Comparison of ENCODE assay signal across 24 cellular contexts in the genomic region with DNA sequence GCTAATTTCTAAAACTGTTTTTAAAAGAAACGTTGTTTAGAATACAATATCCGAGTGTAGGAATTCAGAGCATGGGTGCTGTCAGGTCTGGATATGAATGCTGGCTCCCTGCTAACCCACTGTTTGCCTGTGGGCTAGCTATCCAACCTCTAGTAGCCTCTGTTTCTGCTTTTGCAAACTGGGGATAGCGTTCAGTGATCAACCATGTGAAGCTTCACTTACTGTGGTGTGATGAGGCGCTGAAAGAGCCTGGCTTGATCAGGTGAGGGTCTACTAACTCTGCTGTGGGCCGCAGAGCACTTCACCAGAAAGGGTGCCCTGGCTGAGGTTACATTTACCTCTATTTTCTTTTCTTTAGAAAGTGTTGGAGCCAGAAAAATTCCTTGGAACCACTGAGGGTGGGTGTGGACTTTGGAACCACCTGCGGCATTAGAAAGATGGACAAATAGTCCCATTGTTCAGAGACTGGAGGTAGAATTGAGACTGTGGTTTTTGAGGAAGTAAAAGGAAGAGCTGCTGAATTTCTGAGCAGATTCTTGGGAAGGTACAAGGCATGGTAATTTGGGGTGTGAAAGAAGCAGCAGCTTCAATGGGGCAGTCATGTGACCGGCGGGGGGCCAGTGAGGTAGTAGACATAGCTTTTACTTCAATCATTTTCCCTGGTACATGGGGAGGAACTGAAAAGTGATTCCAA. TPM values are rescaled to one million over a fixed set of nuclear protein-coding genes. Genes with fewer than 3 reads are reported as not detected.
DNase-seq lines count a peak whose midpoint lies in the region; ATAC-seq and TF ChIP-seq lines count a peak whose summit lies in the region.
"Had no signal": no experiment of that assay in that cellular context is flagged by ENCODE, and none has a peak within 500 bp of the region (broad histone marks: within the 10 kb centered on the region; RNA-seq: fewer than 3 reads in every experiment).

No MANE protein-coding gene starts in this region.

- H3K27me3 ChIP-seq in Caco-2 (replicated peaks; ENCODE audit: control insufficient read depth, insufficient read depth, low read length), result no peaks in the 10 kb centered on the region

- CTCF ChIA-PET in Caco-2 (lab: Charles Lee), result interaction anchor here (1.0 kb wide), 1 partner anchor 74 kb away, joined by 3 read pairs; no protein-coding TSS in a partner anchor

- H3K27me3 Mint-ChIP-seq in CD14-positive monocyte (ENCODE audit: low read depth in 3 of 3) (no peaks in the 10 kb centered on the region), Caco-2 (ENCODE audit: insufficient read depth, unreplicated experiment) (no peaks in the 10 kb centered on the region), memory B cell (no peaks in the 10 kb centered on the region)
- H3K27me3 Mint-ChIP-seq: activated naive CD8-positive, alpha-beta T cell treated with anti-CD3 and anti-CD28 coated beads, Interleukin-2, amount 10 ng/mL, durations not matched to agents 7 days and 5 days; T-cell had no signal

- H3K4me1 ChIP-seq in Caco-2, result peaks cover 53% of the 10 kb centered on the region
- H3K4me1 ChIP-seq: left ventricle myocardium inferior had no signal

- H3K36me3 Mint-ChIP-seq in CD14-positive monocyte (peaks cover 33 to 38% of the 10 kb centered on the region in 2 donors), Caco-2 (ENCODE audit: insufficient read depth, unreplicated experiment) (no peaks in the 10 kb centered on the region), memory B cell (peaks cover 15% of the 10 kb centered on the region)

- H3K4me1 Mint-ChIP-seq in CD14-positive monocyte, result peaks cover 28% of the 10 kb centered on the region
- peaks cover 24% of the 10 kb centered on the region for H3K4me1 Mint-ChIP-seq in Caco-2 (ENCODE audit: low read depth, unreplicated experiment)
- H3K4me1 Mint-ChIP-seq in memory B cell, result peaks cover 37% of the 10 kb centered on the region
- H3K4me1 Mint-ChIP-seq: neural crest cell had no signal

- no peak overlapping the region for H3K4me3 ChIP-seq in Caco-2 (ENCODE audit: low read depth, low read length)
- H3K4me3 ChIP-seq: GM23248, left ventricle myocardium inferior had no signal

- intact Hi-C loops in CD14-positive monocyte (cut with micrococcal nuclease), result no loop called here
- intact Hi-C loops in Caco-2 (cut with micrococcal nuclease; ENCODE audit: unreplicated experiment), result no loop called here

- no peaks in the 10 kb centered on the region for H3K9me3 Mint-ChIP-seq in CD14-positive monocyte
- no peaks in the 10 kb centered on the region for H3K9me3 Mint-ChIP-seq in Caco-2 (ENCODE audit: unreplicated experiment)
- no peaks in the 10 kb centered on the region for H3K9me3 Mint-ChIP-seq in memory B cell
- H3K9me3 Mint-ChIP-seq: activated naive CD8-positive, alpha-beta T cell treated with anti-CD3 and anti-CD28 coated beads, Interleukin-2, amount 10 ng/mL, durations not matched to agents 7 days and 5 days; neural crest cell; T-cell had no signal

- POLR2A ChIA-PET in Caco-2 (lab: Charles Lee), result interaction anchor here (0.6 to 1.0 kb wide), 3 partner anchors 10 to 942 kb away, joined by 3 to 4 read pairs (median 3); a partner anchor contains a TSS

- no TSS peak for BruUV-seq in Caco-2 (replicated peaks; lab: Mats Ljungman, UMichigan)

- H3K27ac Mint-ChIP-seq in CD14-positive monocyte (peak overlapping the region in 4 of 7 donors; percentile 1 to 54 (median 31)), Caco-2 (ENCODE audit: unreplicated experiment) (peak overlapping the region; percentile 44), memory B cell (peak overlapping the region; percentile 80)
- H3K27ac Mint-ChIP-seq: activated naive CD8-positive, alpha-beta T cell treated with anti-CD3 and anti-CD28 coated beads, Interleukin-2, amount 10 ng/mL, durations not matched to agents 7 days and 5 days had no signal

- no peaks in the 10 kb centered on the region for H3K9me3 ChIP-seq in Caco-2
- H3K9me3 ChIP-seq: left ventricle myocardium inferior had no signal

- ATAC-seq in memory B cell (ENCODE audit: low read depth), result no peak
- ATAC-seq: T-cell had no signal

- no peak for TF ChIP-seq CTCF in CD14-positive monocyte (IDR thresholded peaks at IDR 0.05)
- no peak for TF ChIP-seq CTCF in Caco-2 (IDR thresholded peaks at IDR 0.05; ENCODE audit: insufficient read depth in 1 of 2, low read depth in 1 of 2, low read length in 1 of 2, severe bottlenecking in 1 of 2, unreplicated experiment in 1 of 2)

- DNase-seq in CD14-positive monocyte (ENCODE audit: low spot score), result no peak
- no peak for DNase-seq in Caco-2
- peak; percentile 41 for DNase-seq in SW480 (ENCODE audit: low spot score)
- DNase-seq in memory B cell (ENCODE audit: low spot score in 2 of 2), result no peak
- no peak for DNase-seq in UCSD-AML1 (lab: John Stamatoyannopoulos, UW; ENCODE audit: unreplicated experiment)
- DNase-seq in activated effector memory CD4-positive, alpha-beta T cell treated with Interleukin-2 at 50 U/mL for 16 hours, result no peak
- no peak for DNase-seq in NK-92 treated with Interleukin-12 subunit alpha and Interleukin-12 subunit beta, amount 100 ng/mL, for 24 hours (lab: John Stamatoyannopoulos, UW)
- DNase-seq: activated CD4-positive, alpha-beta T cell treated with anti-CD3 and anti-CD28 coated beads, Interleukin-2, amount 50 U/mL, for 1 hour; activated naive CD8-positive, alpha-beta T cell treated with anti-CD3 and anti-CD28 coated beads, Interleukin-2, amount 10 ng/mL, durations not matched to agents 7 days and 5 days; DMS79 treated with DMSO at 0.1 percent for 48 hours; effector CD8-positive, alpha-beta T cell; erythroblast; foreskin fibroblast; GM23248; left ventricle myocardium inferior; NCI-H1092 treated with DMSO at 0.1 percent for 48 hours; NCI-H2029; NCI-H345; posterior cingulate gyrus; SIG-M5; stimulated activated CD4-positive, alpha-beta T cell treated with anti-CD3 and anti-CD28 coated beads, Interleukin-15, amount 100 ng/mL, for 24 hours; stimulated activated CD8-positive, alpha-beta memory T cell treated with anti-CD3 and anti-CD28 coated beads, Interleukin-4, amount 100 ng/mL, for 48 hours; T-cell had no signal

- peaks cover 3% of the 10 kb centered on the region; the same call in 1 of the 2 replicates for H3K36me3 ChIP-seq in Caco-2 (ENCODE audit: control insufficient read depth, insufficient read depth, low read length)
- H3K36me3 ChIP-seq: left ventricle myocardium inferior had no signal

- H3K4me3 Mint-ChIP-seq in CD14-positive monocyte (no peak overlapping the region), Caco-2 (ENCODE audit: unreplicated experiment) (peak overlapping the region; percentile 32), memory B cell (no peak overlapping the region)
- H3K4me3 Mint-ChIP-seq: activated naive CD8-positive, alpha-beta T cell treated with anti-CD3 and anti-CD28 coated beads, Interleukin-2, amount 10 ng/mL, durations not matched to agents 7 days and 5 days; neural crest cell; T-cell had no signal

RNA-seq across cellular contexts. Expression of a gene that starts 10.3 kb away (rescaled TPM):
- polyA plus RNA-seq in CD14-positive monocyte, result 10 to 100 TPM in 1 of 2 donors, 1 to 10 TPM in 1; 8.2 to 15.4 TPM
- total RNA-seq in Caco-2 (2022), result 25.4 and 27.5 TPM in 2 replicates
